Comparison of ENCODE assay signal across 2 cellular contexts in the genomic region with DNA sequence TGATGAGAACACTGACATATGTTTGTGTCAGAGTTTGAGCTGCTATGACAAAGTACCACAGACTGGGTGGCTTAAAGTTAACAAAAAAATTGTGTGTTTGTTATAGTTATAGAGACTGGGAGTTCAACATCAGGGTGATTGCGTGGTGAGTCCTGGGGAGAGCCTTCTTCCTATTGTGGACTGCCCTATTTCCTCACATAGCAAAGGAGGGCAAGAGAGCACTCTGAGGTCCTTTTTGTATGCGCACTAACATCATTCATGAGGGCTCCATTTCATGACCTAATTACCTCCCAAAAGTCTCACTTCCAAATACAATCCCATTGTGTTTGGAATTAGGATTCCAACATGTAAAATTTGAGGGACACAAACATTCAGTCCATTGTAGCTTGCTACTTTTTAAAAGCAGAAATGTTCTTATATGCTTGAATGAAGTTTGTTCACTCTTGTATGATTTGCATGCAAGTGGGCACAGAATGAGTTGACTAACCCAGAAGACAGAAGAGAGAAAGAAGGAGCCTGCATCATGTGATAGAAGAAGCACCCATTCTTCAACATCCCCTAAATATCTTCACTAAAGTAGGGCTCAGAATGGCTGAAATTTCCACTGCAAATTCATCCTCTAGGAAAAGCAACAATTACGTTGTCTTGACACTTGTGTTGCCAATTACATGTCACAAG.
TF ChIP-seq lines count a peak whose summit lies in the region.

No MANE protein-coding gene starts in this region.

TF ChIP-seq in H1, 55 proteins besides CTCF, POLR2A, EP300 and RAD21:
- no peak for TF ChIP-seq TCF12 (IDR thresholded peaks at IDR 0.05; ENCODE audit: low read depth, low read length)
- TF ChIP-seq NANOG (IDR thresholded peaks at IDR 0.05; ENCODE audit: insufficient read depth, low read depth, low read length, poor library complexity, severe bottlenecking), result no peak
- TF ChIP-seq ATF2 (IDR thresholded peaks at IDR 0.05; ENCODE audit: low read length), result no peak
- TF ChIP-seq MAFK (IDR thresholded peaks at IDR 0.05; ENCODE audit: low read depth, low read length), result no peak
- TF ChIP-seq GTF2F1 (IDR thresholded peaks at IDR 0.05; ENCODE audit: borderline replicate concordance, low read depth, low read length), result no peak
- no peak for TF ChIP-seq SIX5 (IDR thresholded peaks at IDR 0.05; ENCODE audit: low read depth, low read length)
- TF ChIP-seq SIRT6 (IDR thresholded peaks at IDR 0.05; ENCODE audit: low read length), result no peak
- no peak for TF ChIP-seq RFX5 (IDR thresholded peaks at IDR 0.05; ENCODE audit: borderline replicate concordance, low read depth, low read length)
- no peak for TF ChIP-seq TAF1 (IDR thresholded peaks at IDR 0.05; ENCODE audit: low read depth, low read length)
- no peak for TF ChIP-seq POLR2AphosphoS5 (IDR thresholded peaks at IDR 0.05; ENCODE audit: low read depth, low read length)

TF ChIP-seq in HepG2, 621 proteins besides CTCF, POLR2A, EP300 and RAD21:
- TF ChIP-seq DPF2 (CRISPR knock-in tag; IDR thresholded peaks at IDR 0.05; ENCODE audit: borderline replicate concordance, low read depth) (no peak), LRRFIP1 (CRISPR knock-in tag; conservative IDR thresholded peaks at IDR 0.05) (no peak), FOXA3 (CRISPR knock-in tag; IDR thresholded peaks at IDR 0.05) (no peak), ZNF253 (CRISPR knock-in tag; IDR thresholded peaks at IDR 0.05; ENCODE audit: borderline replicate concordance) (no peak), TBX2 (CRISPR knock-in tag; IDR thresholded peaks at IDR 0.05; ENCODE audit: borderline replicate concordance) (no peak), ZNF777 (CRISPR knock-in tag; IDR thresholded peaks at IDR 0.05) (no peak), ZNF572 (CRISPR knock-in tag; IDR thresholded peaks at IDR 0.05) (no peak), YEATS4 (CRISPR knock-in tag; IDR thresholded peaks at IDR 0.05; ENCODE audit: borderline replicate concordance) (no peak), ADNP (CRISPR knock-in tag; IDR thresholded peaks at IDR 0.05) (no peak), RARA (CRISPR knock-in tag; IDR thresholded peaks at IDR 0.05) (no peak), HDAC6 (IDR thresholded peaks at IDR 0.05; ENCODE audit: low read depth, low read length) (no peak), KDM5B (CRISPR knock-in tag; IDR thresholded peaks at IDR 0.05; ENCODE audit: borderline replicate concordance) (no peak), ZBTB39 (CRISPR knock-in tag; IDR thresholded peaks at IDR 0.05) (no peak), ZFAT (CRISPR knock-in tag; conservative IDR thresholded peaks at IDR 0.05) (no peak), ZNF780A (CRISPR knock-in tag; IDR thresholded peaks at IDR 0.05) (no peak)
- TF ChIP-seq, protein P1, sequence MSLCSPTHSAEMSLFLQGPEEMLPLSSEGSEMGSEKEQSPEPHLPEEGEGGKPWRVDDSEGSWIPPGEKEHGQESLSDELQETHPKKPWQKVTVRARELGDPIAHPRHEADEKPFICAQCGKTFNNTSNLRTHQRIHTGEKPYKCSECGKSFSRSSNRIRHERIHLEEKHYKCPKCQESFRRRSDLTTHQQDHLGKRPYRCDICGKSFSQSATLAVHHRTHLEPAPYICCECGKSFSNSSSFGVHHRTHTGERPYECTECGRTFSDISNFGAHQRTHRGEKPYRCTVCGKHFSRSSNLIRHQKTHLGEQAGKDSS (CRISPR knock-in tag; IDR thresholded peaks at IDR 0.05; ENCODE audit: borderline replicate concordance, low read depth), result no peak
